ENCODE assay signal across 16 cellular contexts in the genomic region with DNA sequence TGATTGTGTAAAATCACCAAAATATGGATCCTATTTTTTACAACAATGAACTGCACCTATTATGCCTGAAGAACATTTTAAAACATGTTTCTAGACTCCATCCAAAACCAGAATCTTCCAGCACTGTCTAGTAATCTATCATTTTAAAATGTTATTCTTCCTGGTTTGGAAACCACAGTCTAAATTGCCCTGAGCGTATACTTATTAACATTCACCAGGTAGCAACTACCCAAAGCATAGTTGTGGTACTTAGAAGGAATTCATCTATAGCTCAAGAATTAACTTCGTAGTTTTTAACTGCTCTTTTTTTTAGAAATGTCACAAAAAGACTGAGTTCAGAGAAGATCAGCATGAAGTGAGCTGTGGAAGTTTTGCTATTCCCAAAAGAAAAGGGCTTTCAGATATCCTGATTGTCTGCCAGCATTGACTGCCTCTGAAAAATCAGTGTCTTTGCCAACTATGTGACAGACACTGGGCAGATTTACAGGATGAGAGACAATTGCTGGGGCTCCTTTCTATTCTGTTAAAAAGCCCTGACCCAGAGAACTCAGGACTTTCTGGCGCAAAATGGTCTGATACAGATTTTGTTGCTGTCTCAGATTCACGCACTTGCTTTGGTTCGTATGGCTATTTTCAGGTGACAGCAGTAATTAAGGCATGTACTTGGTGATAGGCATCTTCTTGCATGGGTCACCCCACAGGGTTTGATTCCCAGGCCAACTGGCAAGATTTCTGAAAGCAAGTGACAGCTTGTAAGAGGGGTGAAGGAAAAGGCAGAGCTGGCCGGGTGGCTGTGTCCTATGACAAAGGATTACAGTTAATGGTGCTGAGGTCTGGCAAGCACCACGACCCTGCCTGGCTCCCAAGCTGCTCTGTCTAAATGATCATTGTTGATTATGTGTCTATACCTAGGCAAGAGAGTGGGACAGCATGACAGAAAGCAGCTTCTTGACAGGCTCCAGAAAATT.
A peak's percentile ranks its signal among the peaks of the same experiment; 100 is the strongest.
DNase-seq lines count a peak whose midpoint lies in the region; ATAC-seq, FAIRE-seq and TF ChIP-seq lines count a peak whose summit lies in the region.
"Had no signal": no experiment of that assay in that cellular context is flagged by ENCODE, and none has a peak within 500 bp of the region (broad histone marks: within the 10 kb centered on the region; RNA-seq: fewer than 3 reads in every experiment).

No MANE protein-coding gene starts in this region.

- FAIRE-seq in H54 (lab: Jason Lieb, UNC), result no peak
- FAIRE-seq: A204.1, D721Med had no signal

- H3K27ac Mint-ChIP-seq in osteocyte (ENCODE audit: unreplicated experiment), result peak overlapping the region; percentile 56

- ATAC-seq in Right ventricle myocardium inferior (peak; percentile 83), heart right ventricle (peak; percentile 20 to 85 (median 74)), GM19395 (IDR thresholded peaks at IDR 0.05; ENCODE audit: unreplicated experiment) (no peak)
- ATAC-seq: foreskin keratinocyte had no signal

- H3K4me1 ChIP-seq in heart right ventricle, result peaks cover 0 to 32% (median 19%) of the 10 kb centered on the region in 9 donors
- H3K4me1 ChIP-seq: foreskin keratinocyte had no signal

- DNase-seq in Right ventricle myocardium inferior (ENCODE audit: missing footprints), result no peak
- no peak for DNase-seq in cardiac septum (ENCODE audit: low spot score)
- no peak for DNase-seq in heart right ventricle
- no peak for DNase-seq in osteocyte (ENCODE audit: extremely low spot score, unreplicated experiment)
- no peak for DNase-seq in NCI-H526 treated with DMSO at 0.1 percent for 48 hours (lab: John Stamatoyannopoulos, UW)
- no peak for DNase-seq in H54 (ENCODE audit: insufficient read length, low spot score)
- no peak for DNase-seq in glomerular visceral epithelial cell (ENCODE audit: extremely low spot score)
- DNase-seq: activated T-cell treated with anti-CD3 and anti-CD28 coated beads, Interleukin-2, amount 50 U/mL, for 1 hour; foreskin keratinocyte; stimulated activated CD4-positive, alpha-beta T cell treated with anti-CD3 and anti-CD28 coated beads, Interleukin-15, amount 100 ng/mL, for 24 hours; WERI-Rb-1 had no signal

- H3K27me3 Mint-ChIP-seq in osteocyte (ENCODE audit: unreplicated experiment), result no peaks in the 10 kb centered on the region

- H3K4me3 ChIP-seq in heart right ventricle, result no peak overlapping the region
- H3K4me3 ChIP-seq: cardiac muscle cell had no signal

- no peak for TF ChIP-seq POLR2A in H54 (IDR thresholded peaks at IDR 0.05; ENCODE audit: low read depth, low read length)

- TF ChIP-seq CTCF in heart right ventricle (IDR thresholded peaks at IDR 0.05) (no peak), osteocyte (IDR thresholded peaks at IDR 0.05) (no peak)

- no peaks in the 10 kb centered on the region for H3K36me3 ChIP-seq in heart right ventricle
- H3K36me3 ChIP-seq: cardiac muscle cell, WERI-Rb-1 had no signal

- 22 to 26% methylated on average over 7 of the region's 7 CpGs for WGBS in heart right ventricle, 2 donors

- peaks cover 29% of the 10 kb centered on the region for H3K4me1 Mint-ChIP-seq in osteocyte (ENCODE audit: unreplicated experiment)

- H3K9me3 ChIP-seq in heart right ventricle, result peaks cover 0 to 9% (median 0%) of the 10 kb centered on the region in 11 donors

- peak overlapping the region in 6 of 10 donors; percentile 13 to 71 (median 52) for H3K27ac ChIP-seq in heart right ventricle
- H3K27ac ChIP-seq: cardiac muscle cell, foreskin keratinocyte, RWPE1, WERI-Rb-1 had no signal

- intact Hi-C loops in Right ventricle myocardium inferior (cut with DNase I), result no loop called here
- intact Hi-C loops in cardiac septum (cut with DNase I), result no loop called here
- intact Hi-C loops in heart right ventricle (cut with DNase I), result no loop called here

- peaks cover 0 to 18% (median 0%) of the 10 kb centered on the region in 7 donors for H3K27me3 ChIP-seq in heart right ventricle
- H3K27me3 ChIP-seq: cardiac muscle cell had no signal

- H3K4me3 Mint-ChIP-seq in osteocyte (ENCODE audit: unreplicated experiment), result no peak overlapping the region

- H3K36me3 Mint-ChIP-seq in osteocyte (ENCODE audit: unreplicated experiment), result no peaks in the 10 kb centered on the region

- H3K9me3 Mint-ChIP-seq in osteocyte (ENCODE audit: unreplicated experiment), result no peaks in the 10 kb centered on the region
